In the genomic region with DNA sequence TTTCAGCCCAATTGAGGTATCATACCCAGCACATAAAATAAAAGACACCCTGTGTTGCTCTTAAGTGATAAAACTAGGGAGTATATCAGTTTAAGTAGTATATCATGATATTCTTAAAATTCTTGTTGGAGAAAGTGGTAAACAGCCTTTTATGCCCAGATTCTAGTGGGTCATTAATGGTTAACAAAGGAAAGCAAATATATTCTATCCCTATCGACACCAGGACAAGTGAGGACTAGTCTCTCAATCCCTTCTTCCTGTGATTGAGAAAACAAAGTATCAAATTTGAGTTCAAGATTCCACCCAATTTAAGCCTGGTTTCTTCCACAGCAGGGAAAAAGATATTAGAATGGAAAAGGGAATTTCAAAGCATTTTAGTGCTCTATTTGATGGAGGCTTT, we compare ENCODE assay signal across 21 cellular contexts.
"Had no signal": no experiment of that assay in that cellular context is flagged by ENCODE, and none has a peak within 500 bp of the region (broad histone marks: within the 10 kb centered on the region; RNA-seq: fewer than 3 reads in every experiment).

No MANE protein-coding gene starts in this region.

- H3K4me3 ChIP-seq: lung had no signal

- DNase-seq: activated CD4-positive, alpha-beta T cell treated with anti-CD3 and anti-CD28 coated beads, Interleukin-2, amount 10 ng/mL, durations not matched to agents 7 days and 5 days; activated CD8-positive, alpha-beta memory T cell treated with anti-CD3 and anti-CD28 coated beads, Interleukin-2, amount 50 U/mL, for 48 hours; activated effector memory CD4-positive, alpha-beta T cell treated with Interleukin-2 at 50 U/mL for 16 hours; activated naive CD4-positive, alpha-beta T cell treated with anti-CD3 and anti-CD28 coated beads, Interleukin-2, amount 10 ng/mL, durations not matched to agents 7 days and 5 days; activated naive CD8-positive, alpha-beta T cell treated with anti-CD3 and anti-CD28 coated beads, Interleukin-2, amount 50 U/mL, for 24 hours; activated T-cell treated with anti-CD3 and anti-CD28 coated beads, Interleukin-2, amount 50 U/mL, for 48 hours; aorta; dermis blood vessel endothelial cell; effector memory CD8-positive, alpha-beta T cell; foreskin fibroblast; hypothalamus; islet precursor cell; naive B cell; stimulated activated CD4-positive, alpha-beta T cell treated with anti-CD3 and anti-CD28 coated beads, Interleukin-2, amount 100 ng/mL, for 24 hours; stimulated activated naive CD4-positive, alpha-beta T cell treated with Interleukin-2 at 50 U/mL for 16 hours; T-helper 1 cell; T-helper 9 cell had no signal

- H3K4me1 Mint-ChIP-seq: activated CD4-positive, alpha-beta T cell treated with anti-CD3 and anti-CD28 coated beads, Interleukin-2, amount 10 ng/mL, durations not matched to agents 7 days and 5 days; activated naive CD4-positive, alpha-beta T cell treated with anti-CD3 and anti-CD28 coated beads, Interleukin-2, amount 10 ng/mL, durations not matched to agents 7 days and 5 days; activated naive CD8-positive, alpha-beta T cell treated with anti-CD3 and anti-CD28 coated beads, Interleukin-2, amount 50 U/mL, for 24 hours had no signal

- H3K36me3 Mint-ChIP-seq: activated naive CD4-positive, alpha-beta T cell treated with anti-CD3 and anti-CD28 coated beads, Interleukin-2, amount 10 ng/mL, durations not matched to agents 7 days and 5 days; naive B cell had no signal

- H3K27me3 Mint-ChIP-seq: type B pancreatic cell had no signal

- H3K9me3 Mint-ChIP-seq: activated CD4-positive, alpha-beta T cell treated with anti-CD3 and anti-CD28 coated beads, Interleukin-2, amount 10 ng/mL, durations not matched to agents 7 days and 5 days; activated naive CD4-positive, alpha-beta T cell treated with anti-CD3 and anti-CD28 coated beads, Interleukin-2, amount 10 ng/mL, durations not matched to agents 7 days and 5 days; activated naive CD8-positive, alpha-beta T cell treated with anti-CD3 and anti-CD28 coated beads, Interleukin-2, amount 50 U/mL, for 24 hours; effector memory CD8-positive, alpha-beta T cell; type B pancreatic cell had no signal

- H3K4me3 Mint-ChIP-seq: activated CD4-positive, alpha-beta T cell treated with anti-CD3 and anti-CD28 coated beads, Interleukin-2, amount 10 ng/mL, durations not matched to agents 7 days and 5 days; activated naive CD4-positive, alpha-beta T cell treated with anti-CD3 and anti-CD28 coated beads, Interleukin-2, amount 10 ng/mL, durations not matched to agents 7 days and 5 days; activated naive CD8-positive, alpha-beta T cell treated with anti-CD3 and anti-CD28 coated beads, Interleukin-2, amount 50 U/mL, for 24 hours; effector memory CD8-positive, alpha-beta T cell; naive B cell; neural crest cell; type B pancreatic cell had no signal

- H3K27ac Mint-ChIP-seq: activated CD4-positive, alpha-beta T cell treated with anti-CD3 and anti-CD28 coated beads, Interleukin-2, amount 10 ng/mL, durations not matched to agents 7 days and 5 days; activated naive CD4-positive, alpha-beta T cell treated with anti-CD3 and anti-CD28 coated beads, Interleukin-2, amount 10 ng/mL, durations not matched to agents 7 days and 5 days; activated naive CD8-positive, alpha-beta T cell treated with anti-CD3 and anti-CD28 coated beads, Interleukin-2, amount 50 U/mL, for 24 hours; effector memory CD8-positive, alpha-beta T cell; naive B cell; progenitor cell of endocrine pancreas; type B pancreatic cell had no signal
